26 cellular contexts compared by ENCODE assay signal in genomic region chr20:8145246-8145639, GRCh38. TPM values are rescaled to one million over a fixed set of nuclear protein-coding genes. Genes with fewer than 3 reads are reported as not detected.
DNase-seq lines count a peak whose midpoint lies in the region; ATAC-seq and TF ChIP-seq lines count a peak whose summit lies in the region.
"Had no signal": no experiment of that assay in that cellular context is flagged by ENCODE, and none has a peak within 500 bp of the region (broad histone marks: within the 10 kb centered on the region; RNA-seq: fewer than 3 reads in every experiment).

No MANE protein-coding gene starts in this region.

- no peaks in the 10 kb centered on the region for H3K27me3 Mint-ChIP-seq in T-cell
- H3K27me3 Mint-ChIP-seq: progenitor cell of endocrine pancreas had no signal

- peaks cover 15% of the 10 kb centered on the region for H3K4me1 ChIP-seq in parathyroid adenoma

- H3K36me3 Mint-ChIP-seq in T-cell = no peaks in the 10 kb centered on the region
- H3K36me3 Mint-ChIP-seq: activated naive CD8-positive, alpha-beta T cell treated with anti-CD3 and anti-CD28 coated beads, Interleukin-2, amount 10 ng/mL, durations not matched to agents 7 days and 5 days had no signal

- H3K36me3 ChIP-seq in parathyroid adenoma (ENCODE audit: control insufficient read depth, insufficient read depth, low read length) = no peaks in the 10 kb centered on the region
- H3K36me3 ChIP-seq: left lung had no signal

- CTCF ChIA-PET in T-cell (lab: Charles Lee) = interaction anchor here in 1 of 2 donors (1.1 kb wide), 1 partner anchor 12 kb away, joined by 3 read pairs; no protein-coding TSS in a partner anchor

- H3K4me3 Mint-ChIP-seq in T-cell = peak overlapping the region in 1 of 3 donors; percentile 35
- H3K4me3 Mint-ChIP-seq: activated CD4-positive, alpha-beta T cell treated with anti-CD3 and anti-CD28 coated beads, Interleukin-2, amount 10 ng/mL, durations not matched to agents 7 days and 5 days; activated naive CD8-positive, alpha-beta T cell treated with anti-CD3 and anti-CD28 coated beads, Interleukin-2, amount 10 ng/mL, durations not matched to agents 7 days and 5 days; H9; neural crest cell had no signal

- no peak overlapping the region for H3K4me3 ChIP-seq in parathyroid adenoma (ENCODE audit: low read depth, low read length)
- H3K4me3 ChIP-seq: hepatocyte, left lung had no signal

- peaks cover 14 to 34% (median 15%) of the 10 kb centered on the region in 3 donors for H3K4me1 Mint-ChIP-seq in T-cell
- H3K4me1 Mint-ChIP-seq: neural crest cell had no signal

- no peak overlapping the region for H3K9ac ChIP-seq in parathyroid adenoma

- peak overlapping the region; percentile 1 for H2AFZ ChIP-seq in parathyroid adenoma
- H2AFZ ChIP-seq: hepatocyte had no signal

- H3K79me2 ChIP-seq in parathyroid adenoma = peaks cover 14% of the 10 kb centered on the region
- H3K79me2 ChIP-seq: hepatocyte had no signal

- no peak for TF ChIP-seq CTCF in parathyroid adenoma (IDR thresholded peaks at IDR 0.05)

- DNase-seq in NCI-H82 (lab: John Stamatoyannopoulos, UW) = peak; percentile 46
- DNase-seq in NCI-H82 treated with DMSO at 0.1 percent for 48 hours (lab: John Stamatoyannopoulos, UW; ENCODE audit: unreplicated experiment) = no peak
- DNase-seq in T-cell = no peak
- DNase-seq in epithelial cell of prostate (ENCODE audit: low read depth, low spot score) = no peak
- no peak for DNase-seq in DMS 273 (lab: John Stamatoyannopoulos, UW; ENCODE audit: unreplicated experiment)
- no peak for DNase-seq in activated gamma-delta T cell (lab: John Stamatoyannopoulos, UW)
- DNase-seq: activated CD4-positive, alpha-beta T cell treated with anti-CD3 and anti-CD28 coated beads, Interleukin-2, amount 10 ng/mL, durations not matched to agents 7 days and 5 days; activated naive CD8-positive, alpha-beta T cell treated with anti-CD3 and anti-CD28 coated beads, Interleukin-2, amount 10 ng/mL, durations not matched to agents 7 days and 5 days; COR-L47; DMS79; left lung; NCI-H1105; NCI-H2029; NCI-H345; NCI-H774; stimulated activated CD8-positive, alpha-beta memory T cell treated with anti-CD3 and anti-CD28 coated beads, Interleukin-4, amount 100 ng/mL, for 48 hours; trophoblast cell had no signal

- no peak for ATAC-seq in T-cell (replicated peaks in 1 of 4)
- ATAC-seq in HG03135 (IDR thresholded peaks at IDR 0.05; ENCODE audit: unreplicated experiment) = no peak
- ATAC-seq: esophagus mucosa, left lung had no signal

- no peaks in the 10 kb centered on the region for H3K9me3 ChIP-seq in parathyroid adenoma (ENCODE audit: control insufficient read depth, low read length)
- H3K9me3 ChIP-seq: left lung had no signal

- no peaks in the 10 kb centered on the region for H3K27me3 ChIP-seq in parathyroid adenoma (ENCODE audit: control insufficient read depth, insufficient read depth, low read length)
- H3K27me3 ChIP-seq: hepatocyte, left lung had no signal

- H3K27ac Mint-ChIP-seq in T-cell = peak overlapping the region; percentile 30 to 43
- H3K27ac Mint-ChIP-seq: activated CD4-positive, alpha-beta T cell treated with anti-CD3 and anti-CD28 coated beads, Interleukin-2, amount 10 ng/mL, durations not matched to agents 7 days and 5 days; activated naive CD8-positive, alpha-beta T cell treated with anti-CD3 and anti-CD28 coated beads, Interleukin-2, amount 10 ng/mL, durations not matched to agents 7 days and 5 days; progenitor cell of endocrine pancreas had no signal

- no peak overlapping the region for H3K4me2 ChIP-seq in parathyroid adenoma (ENCODE audit: low read length)
- H3K4me2 ChIP-seq: hepatocyte had no signal

- H3K27ac ChIP-seq in epithelial cell of prostate = peak overlapping the region; percentile 32
- peak overlapping the region; percentile 26 for H3K27ac ChIP-seq in parathyroid adenoma
- H3K27ac ChIP-seq: 22Rv1, hepatocyte, HL-60, left lung had no signal

- H3K9me3 Mint-ChIP-seq in T-cell = no peaks in the 10 kb centered on the region
- H3K9me3 Mint-ChIP-seq: activated CD4-positive, alpha-beta T cell treated with anti-CD3 and anti-CD28 coated beads, Interleukin-2, amount 10 ng/mL, durations not matched to agents 7 days and 5 days; activated naive CD8-positive, alpha-beta T cell treated with anti-CD3 and anti-CD28 coated beads, Interleukin-2, amount 10 ng/mL, durations not matched to agents 7 days and 5 days; H9; neural crest cell had no signal

- POLR2A ChIA-PET in T-cell (lab: Charles Lee) = no interaction called here

RNA-seq across cellular contexts. Expression of gene PLCB1, which starts 13.2 kb away (rescaled TPM):
- total RNA-seq in T-cell = 10 to 100 TPM in 2 of 5 donors, 1 to 10 TPM in 3; 3.3 to 15.1 (median 7.4) TPM
